8 cellular contexts compared by ENCODE assay signal in genomic region chr4:75723117-75723801, GRCh38. TPM values are rescaled to one million over a fixed set of nuclear protein-coding genes. Genes with fewer than 3 reads are reported as not detected.
DNase-seq lines count a peak whose midpoint lies in the region; ATAC-seq and TF ChIP-seq lines count a peak whose summit lies in the region.

No MANE protein-coding gene starts in this region.

- peak overlapping the region; percentile 100 for H3K4me3 Mint-ChIP-seq in progenitor cell of endocrine pancreas (ENCODE audit: low read depth)

- peaks cover 32% of the 10 kb centered on the region for H3K4me1 Mint-ChIP-seq in progenitor cell of endocrine pancreas (ENCODE audit: low read depth)

- H3K36me3 Mint-ChIP-seq in progenitor cell of endocrine pancreas (ENCODE audit: insufficient read depth): peaks cover 7% of the 10 kb centered on the region

- peak; percentile 7 for DNase-seq in stimulated activated CD4-positive, alpha-beta T cell treated with anti-CD3 and anti-CD28 coated beads, Interleukin-4, amount 100 ng/mL, for 24 hours
- DNase-seq in stimulated activated CD4-positive, alpha-beta T cell treated with anti-CD3 and anti-CD28 coated beads, Interleukin-2, amount 100 ng/mL, for 24 hours: no peak
- DNase-seq in SW480 (ENCODE audit: low spot score) (peak; percentile 9), fibroblast of the aortic adventitia (ENCODE audit: low read depth) (peak; percentile 63), progenitor cell of endocrine pancreas (ENCODE audit: low spot score, unreplicated experiment) (no peak), activated gamma-delta T cell treated with Interleukin-2 at 50 U/mL for 16 hours (no peak), SIG-M5 (lab: John Stamatoyannopoulos, UW) (no peak)

- TF ChIP-seq CTCF in fibroblast of the aortic adventitia (IDR thresholded peaks at IDR 0.05; ENCODE audit: insufficient read depth, low read length): no peak
- no peak for TF ChIP-seq CTCF in progenitor cell of endocrine pancreas (IDR thresholded peaks at IDR 0.05; ENCODE audit: unreplicated experiment)

- H3K9me3 Mint-ChIP-seq in progenitor cell of endocrine pancreas (ENCODE audit: low read depth): no peaks in the 10 kb centered on the region

- peak overlapping the region; percentile 100 for H3K27ac Mint-ChIP-seq in progenitor cell of endocrine pancreas

- H3K27me3 Mint-ChIP-seq in progenitor cell of endocrine pancreas: no peaks in the 10 kb centered on the region

- no peak for ATAC-seq in GM18909 (IDR thresholded peaks at IDR 0.05; ENCODE audit: poor library complexity, unreplicated experiment)

- peak overlapping the region; percentile 84 for H3K4me3 ChIP-seq in fibroblast of the aortic adventitia (ENCODE audit: low read depth, low read length)

RNA-seq across cellular contexts. Expression of gene USO1, which starts 1.1 kb away (rescaled TPM):
- 75.5 and 124 TPM in 2 replicates for total RNA-seq in fibroblast of the aortic adventitia (ENCODE audit: low replicate concordance)
- 54.4 and 54.9 TPM in 2 replicates for total RNA-seq in progenitor cell of endocrine pancreas

RNA-seq across cellular contexts. Expression of gene G3BP2, which starts 50.0 kb away (rescaled TPM):
- total RNA-seq in fibroblast of the aortic adventitia (ENCODE audit: low replicate concordance) (177 and 407 TPM in 2 replicates), progenitor cell of endocrine pancreas (157 and 168 TPM in 2 replicates)

Comparison
In these comparisons a context has a peak if more than half of its experiments do, and no peak if none do; other contexts are left out.
1. DNase-seq: peak in stimulated activated CD4-positive, alpha-beta T cell treated with anti-CD3 and anti-CD28 coated beads, Interleukin-4, amount 100 ng/mL, for 24 hours (single experiment), SW480 (single experiment) and fibroblast of the aortic adventitia (single experiment); none in stimulated activated CD4-positive, alpha-beta T cell treated with anti-CD3 and anti-CD28 coated beads, Interleukin-2, amount 100 ng/mL, for 24 hours (0 of 2), progenitor cell of endocrine pancreas (single experiment), activated gamma-delta T cell treated with Interleukin-2 at 50 U/mL for 16 hours (single experiment) and SIG-M5 (single experiment).